In the genomic region with DNA sequence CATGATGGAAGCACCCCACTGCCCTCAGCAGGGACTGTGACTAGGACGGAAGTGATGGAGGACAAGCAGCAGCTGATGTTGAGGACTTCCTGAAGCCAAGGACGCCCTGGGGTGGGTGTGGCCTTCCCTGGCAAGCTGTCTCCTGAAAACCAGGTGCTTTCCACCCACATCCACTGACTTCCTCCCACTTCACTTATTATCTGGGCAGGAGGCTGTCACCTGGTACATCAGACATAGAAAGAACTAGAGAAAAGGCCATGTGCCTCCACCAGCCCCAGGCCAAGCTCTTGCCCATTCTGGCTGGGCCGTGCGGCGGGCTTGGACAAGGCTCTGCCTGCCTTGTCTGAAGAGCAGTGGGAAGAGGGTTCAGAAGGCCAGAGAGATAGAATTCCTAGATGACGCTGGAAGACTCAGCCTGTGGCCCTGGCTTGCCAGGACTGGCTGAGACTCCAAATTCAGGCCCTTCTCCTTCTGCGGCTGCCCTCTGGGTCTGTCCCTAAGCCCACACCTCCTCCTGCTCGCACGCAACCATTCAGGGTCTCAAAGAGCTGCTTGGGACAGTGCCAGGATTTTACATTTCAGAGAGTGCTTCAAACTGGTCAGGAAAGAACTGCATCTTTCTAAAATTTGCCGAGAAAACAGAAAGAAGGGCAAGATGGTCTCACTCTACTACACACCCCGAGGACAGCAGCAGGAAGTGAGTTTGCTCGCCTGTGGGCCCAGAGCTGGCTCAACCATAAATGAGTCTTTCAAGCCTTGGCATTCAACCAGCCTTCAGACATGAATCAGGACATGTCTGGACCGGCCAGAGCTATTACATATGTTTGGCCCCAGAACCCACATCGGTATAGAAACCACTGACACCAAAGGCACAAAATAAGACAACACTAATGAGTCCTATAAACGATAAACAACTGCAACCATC, we compare ENCODE assay signal across 12 cellular contexts. TPM values are rescaled to one million over a fixed set of nuclear protein-coding genes. Genes with fewer than 3 reads are reported as not detected.
DNase-seq lines count a peak whose midpoint lies in the region; ATAC-seq and TF ChIP-seq lines count a peak whose summit lies in the region.
"Had no signal": no experiment of that assay in that cellular context is flagged by ENCODE, and none has a peak within 500 bp of the region (broad histone marks: within the 10 kb centered on the region; RNA-seq: fewer than 3 reads in every experiment).

No MANE protein-coding gene starts in this region.

- no peaks in the 10 kb centered on the region for H3K9me3 ChIP-seq in heart right ventricle
- H3K9me3 ChIP-seq: BE2C, testis had no signal

- POLR2A ChIA-PET in activated CD4-positive, alpha-beta T cell treated with anti-CD3 and anti-CD28 coated beads for 36 hours (lab: Charles Lee): no interaction called here

- no peaks in the 10 kb centered on the region for H3K27me3 ChIP-seq in heart right ventricle
- H3K27me3 ChIP-seq: BE2C, testis had no signal

- intact Hi-C loops in activated CD4-positive, alpha-beta T cell treated with anti-CD3 and anti-CD28 coated beads for 36 hours (cut with DNase I, micrococcal nuclease): no loop called here
- intact Hi-C loops in heart right ventricle (cut with DNase I): no loop called here

- no peaks in the 10 kb centered on the region for H3K9me3 Mint-ChIP-seq in activated CD4-positive, alpha-beta T cell treated with anti-CD3 and anti-CD28 coated beads for 36 hours (ENCODE audit: low read depth)
- no peaks in the 10 kb centered on the region for H3K9me3 Mint-ChIP-seq in activated T-helper 17 cell treated with anti-CD3 and anti-CD28 coated beads, Interleukin-2, amount 50 U/mL, for 72 hours
- H3K9me3 Mint-ChIP-seq: naive B cell had no signal

- H3K27ac ChIP-seq in heart right ventricle: peak overlapping the region; percentile 9 to 86 (median 74)
- H3K27ac ChIP-seq: testis had no signal

- no peak overlapping the region for H3K4me3 ChIP-seq in heart right ventricle
- H3K4me3 ChIP-seq: testis had no signal

- H3K27ac Mint-ChIP-seq in activated CD4-positive, alpha-beta T cell treated with anti-CD3 and anti-CD28 coated beads for 36 hours: peak overlapping the region; percentile 42
- peak overlapping the region; percentile 46 for H3K27ac Mint-ChIP-seq in activated T-helper 17 cell treated with anti-CD3 and anti-CD28 coated beads, Interleukin-2, amount 50 U/mL, for 72 hours

- no peak for ATAC-seq in activated CD4-positive, alpha-beta T cell treated with anti-CD3 and anti-CD28 coated beads for 36 hours
- ATAC-seq in activated T-helper 17 cell treated with anti-CD3 and anti-CD28 coated beads, Interleukin-2, amount 50 U/mL, for 72 hours (replicated peaks): no peak
- ATAC-seq in heart right ventricle (peak in 7 of 8 donors; percentile 8 to 68 (median 28)), omental fat pad (ENCODE audit: low FRiP score) (no peak), GM21381 (IDR thresholded peaks at IDR 0.05; ENCODE audit: unreplicated experiment) (no peak)

- no peak for TF ChIP-seq CTCF in heart right ventricle (IDR thresholded peaks at IDR 0.05)
- TF ChIP-seq CTCF in omental fat pad (IDR thresholded peaks at IDR 0.05): no peak

- no peaks in the 10 kb centered on the region for H3K4me1 Mint-ChIP-seq in activated CD4-positive, alpha-beta T cell treated with anti-CD3 and anti-CD28 coated beads for 36 hours
- H3K4me1 Mint-ChIP-seq in activated T-helper 17 cell treated with anti-CD3 and anti-CD28 coated beads, Interleukin-2, amount 50 U/mL, for 72 hours: peaks cover 5% of the 10 kb centered on the region

- no peaks in the 10 kb centered on the region for H3K27me3 Mint-ChIP-seq in activated CD4-positive, alpha-beta T cell treated with anti-CD3 and anti-CD28 coated beads for 36 hours
- H3K27me3 Mint-ChIP-seq in activated T-helper 17 cell treated with anti-CD3 and anti-CD28 coated beads, Interleukin-2, amount 50 U/mL, for 72 hours: no peaks in the 10 kb centered on the region
- H3K27me3 Mint-ChIP-seq: naive B cell had no signal

- H3K36me3 ChIP-seq in heart right ventricle: peaks cover 0 to 99% (median 27%) of the 10 kb centered on the region in 9 donors
- H3K36me3 ChIP-seq: BE2C had no signal

- peaks cover 8 to 54% (median 37%) of the 10 kb centered on the region in 9 donors for H3K4me1 ChIP-seq in heart right ventricle
- H3K4me1 ChIP-seq: BE2C, testis had no signal

- 59 to 60% methylated on average over 15 of the region's 15 CpGs for WGBS in heart right ventricle, 2 donors

- no peak for DNase-seq in activated CD4-positive, alpha-beta T cell treated with anti-CD3 and anti-CD28 coated beads for 36 hours
- DNase-seq in activated CD4-positive, alpha-beta T cell treated with anti-CD3 and anti-CD28 coated beads for 48 hours: no peak
- DNase-seq in heart right ventricle (no peak), superior temporal gyrus (ENCODE audit: extremely low spot score) (peak; percentile 71), NCI-H2107 treated with DMSO at 0.1 percent for 48 hours (lab: John Stamatoyannopoulos, UW; ENCODE audit: unreplicated experiment) (no peak), omental fat pad (ENCODE audit: low spot score) (no peak)
- DNase-seq: activated effector memory CD4-positive, alpha-beta T cell treated with Interleukin-2 at 50 U/mL for 16 hours; BE2C; naive B cell; testis had no signal

- H3K36me3 Mint-ChIP-seq in activated CD4-positive, alpha-beta T cell treated with anti-CD3 and anti-CD28 coated beads for 36 hours (ENCODE audit: low read depth): peaks cover 29% of the 10 kb centered on the region
- H3K36me3 Mint-ChIP-seq in activated T-helper 17 cell treated with anti-CD3 and anti-CD28 coated beads, Interleukin-2, amount 50 U/mL, for 72 hours (ENCODE audit: low read depth): peaks cover 84% of the 10 kb centered on the region
- H3K36me3 Mint-ChIP-seq: naive B cell had no signal

- no peak overlapping the region for H3K4me3 Mint-ChIP-seq in activated CD4-positive, alpha-beta T cell treated with anti-CD3 and anti-CD28 coated beads for 36 hours
- no peak overlapping the region for H3K4me3 Mint-ChIP-seq in activated T-helper 17 cell treated with anti-CD3 and anti-CD28 coated beads, Interleukin-2, amount 50 U/mL, for 72 hours

- CTCF ChIA-PET in activated CD4-positive, alpha-beta T cell treated with anti-CD3 and anti-CD28 coated beads for 36 hours (lab: Charles Lee): interaction anchor here (0.9 kb wide), 1 partner anchor 16 kb away, joined by 4 read pairs; no protein-coding TSS in a partner anchor

RNA-seq across cellular contexts. Expression of gene ARHGAP1, which starts 13.3 kb away (rescaled TPM):
- 10 to 100 TPM; 40.2 to 50.0 TPM for total RNA-seq in activated CD4-positive, alpha-beta T cell treated with anti-CD3 and anti-CD28 coated beads for 36 hours
- 10 to 100 TPM; 43.5 to 49.6 TPM for total RNA-seq in activated T-helper 17 cell treated with anti-CD3 and anti-CD28 coated beads, Interleukin-2, amount 50 U/mL, for 72 hours
- 100 to 1,000 TPM in 7 of 10 donors, 10 to 100 TPM in 3; 59.0 to 268 (median 140) TPM for total RNA-seq in heart right ventricle
- 10 to 100 TPM; 28.4 to 38.7 TPM for polyA plus RNA-seq in heart right ventricle
- total RNA-seq in omental fat pad: 10 to 100 TPM; 34.6 to 69.2 (median 42.6) TPM

RNA-seq across cellular contexts. Expression of gene ZNF408, which starts 13.7 kb away (rescaled TPM):
- 1 to 10 TPM; 8.8 to 9.0 TPM for total RNA-seq in activated CD4-positive, alpha-beta T cell treated with anti-CD3 and anti-CD28 coated beads for 36 hours
- 10 to 100 TPM; 10.5 to 15.1 TPM for total RNA-seq in activated T-helper 17 cell treated with anti-CD3 and anti-CD28 coated beads, Interleukin-2, amount 50 U/mL, for 72 hours
- total RNA-seq in heart right ventricle: 1 to 10 TPM; 5.0 to 8.9 (median 6.7) TPM
- 1 to 10 TPM; 6.2 to 6.7 TPM for polyA plus RNA-seq in heart right ventricle
- total RNA-seq in omental fat pad: 10 to 100 TPM in 1 of 4 donors, 1 to 10 TPM in 3; 4.3 to 12.2 (median 7.9) TPM

RNA-seq across cellular contexts. Expression of gene F2, which starts 31.9 kb away (rescaled TPM):
- not detected for total RNA-seq in activated CD4-positive, alpha-beta T cell treated with anti-CD3 and anti-CD28 coated beads for 36 hours
- total RNA-seq in activated T-helper 17 cell treated with anti-CD3 and anti-CD28 coated beads, Interleukin-2, amount 50 U/mL, for 72 hours: not detected
- under 1 TPM in 2 of 10 donors, not detected in 8; 0.23 to 0.31 TPM for total RNA-seq in heart right ventricle
- polyA plus RNA-seq in heart right ventricle: under 1 TPM; 0.04 to 0.15 TPM
- total RNA-seq in omental fat pad: not detected

Comparison
In these comparisons a context has a peak if more than half of its experiments do, and no peak if none do; other contexts are left out.
1. ATAC-seq: peak in heart right ventricle (7 of 8); none in activated CD4-positive, alpha-beta T cell treated with anti-CD3 and anti-CD28 coated beads for 36 hours (single experiment), activated T-helper 17 cell treated with anti-CD3 and anti-CD28 coated beads, Interleukin-2, amount 50 U/mL, for 72 hours (single experiment), omental fat pad (single experiment) and GM21381 (single experiment).